Comparison of ENCODE assay signal across 16 cellular contexts in genomic region chr17:9475259-9475658, GRCh38.
DNase-seq lines count a peak whose midpoint lies in the region; ATAC-seq and TF ChIP-seq lines count a peak whose summit lies in the region.
"Had no signal": no experiment of that assay in that cellular context is flagged by ENCODE, and none has a peak within 500 bp of the region (broad histone marks: within the 10 kb centered on the region; RNA-seq: fewer than 3 reads in every experiment).

No MANE protein-coding gene starts in this region.

- no peak overlapping the region for H4K8ac ChIP-seq in neuronal stem cell (ENCODE audit: low read depth, low read length)

- peak overlapping the region; percentile 54 for H3K27ac Mint-ChIP-seq in stimulated activated naive B cell treated with anti-CD40 and anti-IgM and Interleukin-4, amounts not matched to agents 10 μg/mL and 1 μg/mL and 100 μg/mL, for 72 hours

- H3K27me3 ChIP-seq in neuronal stem cell (ENCODE audit: control insufficient read depth in 3 of 3, insufficient read depth in 3 of 3, low read depth in 1 of 3, low read length in 3 of 3), result no peaks in the 10 kb centered on the region
- H3K27me3 ChIP-seq: BE2C had no signal

- H3K27ac ChIP-seq in neuronal stem cell (replicated peaks; ENCODE audit: low read length), result no peak overlapping the region

- no peak for ATAC-seq in stimulated activated naive B cell treated with anti-CD40 and anti-IgM and Interleukin-4, amounts not matched to agents 10 μg/mL and 1 μg/mL and 100 μg/mL, for 72 hours (replicated peaks)

- peaks cover 4 to 10% of the 10 kb centered on the region in 2 donors for H3K4me1 Mint-ChIP-seq in stimulated activated naive B cell treated with anti-CD40 and anti-IgM and Interleukin-4, amounts not matched to agents 10 μg/mL and 1 μg/mL and 100 μg/mL, for 72 hours

- H4K91ac ChIP-seq in neuronal stem cell (ENCODE audit: low read depth, low read length, poor library complexity), result no peak overlapping the region

- no peak overlapping the region for H3K14ac ChIP-seq in neuronal stem cell (ENCODE audit: low read length)

- WGBS in neuronal stem cell (ENCODE audit: extremely low coverage in 2 of 2, insufficient read length in 2 of 2, insufficient replicate concordance in 1 of 2), 2 donors, result no CpG with 5 or more reads among the region's 2 CpGs

- H3K9ac ChIP-seq in neuronal stem cell (ENCODE audit: low read depth, low read length, poor library complexity), result no peak overlapping the region

- H2AK5ac ChIP-seq in neuronal stem cell (ENCODE audit: low read depth, low read length), result no peak overlapping the region

- H3K36me3 ChIP-seq in neuronal stem cell (replicated peaks in 1 of 2; ENCODE audit: control insufficient read depth in 2 of 2, insufficient read depth in 2 of 2, low read length in 2 of 2), result no peaks in the 10 kb centered on the region
- H3K36me3 ChIP-seq: BE2C had no signal

- no peak overlapping the region for H2BK15ac ChIP-seq in neuronal stem cell (ENCODE audit: low read length)

- H2BK12ac ChIP-seq in neuronal stem cell (ENCODE audit: low read length), result no peak overlapping the region

- peaks cover 0 to 8% of the 10 kb centered on the region in 2 donors for H3K4me1 ChIP-seq in neuronal stem cell (ENCODE audit: control insufficient read depth in 2 of 2, insufficient read depth in 1 of 2, low read depth in 1 of 2, low read length in 2 of 2)
- H3K4me1 ChIP-seq: BE2C had no signal

- no peak overlapping the region for H3K18ac ChIP-seq in neuronal stem cell (ENCODE audit: low read length)

- H3K4me2 ChIP-seq in neuronal stem cell (ENCODE audit: insufficient read depth, low read length, poor library complexity, severe bottlenecking), result no peak overlapping the region

- H3K27me3 Mint-ChIP-seq in stimulated activated naive B cell treated with anti-CD40 and anti-IgM and Interleukin-4, amounts not matched to agents 10 μg/mL and 1 μg/mL and 100 μg/mL, for 72 hours, result no peaks in the 10 kb centered on the region
- H3K27me3 Mint-ChIP-seq: CD8-positive, alpha-beta memory T cell had no signal

- no peak overlapping the region for H2BK5ac ChIP-seq in neuronal stem cell (ENCODE audit: low read length)

- no peak for TF ChIP-seq CTCF in fibroblast of the aortic adventitia (IDR thresholded peaks at IDR 0.05; ENCODE audit: insufficient read depth, low read length)

- H3K4ac ChIP-seq in neuronal stem cell (ENCODE audit: low read length), result no peak overlapping the region

- H3K36me3 Mint-ChIP-seq in stimulated activated naive B cell treated with anti-CD40 and anti-IgM and Interleukin-4, amounts not matched to agents 10 μg/mL and 1 μg/mL and 100 μg/mL, for 72 hours, result peaks cover 22 to 25% of the 10 kb centered on the region in 2 donors

- H3K4me3 ChIP-seq in fibroblast of the aortic adventitia (ENCODE audit: low read depth, low read length), result no peak overlapping the region
- no peak overlapping the region for H3K4me3 ChIP-seq in neuronal stem cell (ENCODE audit: low read length in 2 of 2)

- H3K9me3 Mint-ChIP-seq in stimulated activated naive B cell treated with anti-CD40 and anti-IgM and Interleukin-4, amounts not matched to agents 10 μg/mL and 1 μg/mL and 100 μg/mL, for 72 hours, result no peaks in the 10 kb centered on the region
- H3K9me3 Mint-ChIP-seq: CD8-positive, alpha-beta memory T cell had no signal

- H3K4me3 Mint-ChIP-seq in stimulated activated naive B cell treated with anti-CD40 and anti-IgM and Interleukin-4, amounts not matched to agents 10 μg/mL and 1 μg/mL and 100 μg/mL, for 72 hours, result no peak overlapping the region
- H3K4me3 Mint-ChIP-seq: CD8-positive, alpha-beta memory T cell had no signal

- no peak overlapping the region for H2AFZ ChIP-seq in neuronal stem cell (ENCODE audit: low read length)

- peaks cover 0 to 10% of the 10 kb centered on the region in 2 donors for H3K9me3 ChIP-seq in neuronal stem cell (replicated peaks in 1 of 2; ENCODE audit: control insufficient read depth in 2 of 2, insufficient read depth in 1 of 2, low read depth in 1 of 2, low read length in 2 of 2)
- H3K9me3 ChIP-seq: BE2C had no signal

- no peak overlapping the region for H2BK120ac ChIP-seq in neuronal stem cell (ENCODE audit: low read depth, low read length)

- no peak overlapping the region for H3K23ac ChIP-seq in neuronal stem cell (ENCODE audit: low read depth, low read length, poor library complexity)

- H3K79me1 ChIP-seq in neuronal stem cell (ENCODE audit: low read depth, low read length), result no peaks in the 10 kb centered on the region

- DNase-seq in amygdala (lab: John Stamatoyannopoulos, UW) (peak in 52 of 56 donors; percentile 12 to 92 (median 67)), fibroblast of the aortic adventitia (ENCODE audit: low read depth) (peak; percentile 25), midbrain (lab: John Stamatoyannopoulos, UW) (peak; percentile 86), dedifferentiated amniotic fluid mesenchymal stem cell (ENCODE audit: extremely low spot score) (no peak), GM19238 (ENCODE audit: insufficient read length, low spot score) (no peak), neuronal stem cell (ENCODE audit: low spot score) (no peak)
- DNase-seq in stimulated activated naive B cell treated with anti-CD40 and anti-IgM and Interleukin-4, amounts not matched to agents 10 μg/mL and 1 μg/mL and 100 μg/mL, for 72 hours, result no peak
- DNase-seq in activated T-cell treated with anti-CD3 and anti-CD28 coated beads, Interleukin-2, amount 50 U/mL, for 48 hours, result no peak
- DNase-seq: BE2C; CD8-positive, alpha-beta memory T cell; DMS 273 treated with DMSO at 0.1 percent for 48 hours; Kasumi-1; NCI-H187 treated with DMSO at 0.1 percent for 48 hours; NCI-H446 treated with DMSO at 0.1 percent for 48 hours; NCI-H774; SIG-M5 had no signal

Comparison
In these comparisons a context has a peak if more than half of its experiments do, and no peak if none do; other contexts are left out.
1. DNase-seq: peak in amygdala (52 of 56), fibroblast of the aortic adventitia (single experiment) and midbrain (single experiment); none in stimulated activated naive B cell treated with anti-CD40 and anti-IgM and Interleukin-4, amounts not matched to agents 10 μg/mL and 1 μg/mL and 100 μg/mL, for 72 hours (single experiment), activated T-cell treated with anti-CD3 and anti-CD28 coated beads, Interleukin-2, amount 50 U/mL, for 48 hours (0 of 2), dedifferentiated amniotic fluid mesenchymal stem cell (single experiment), GM19238 (single experiment) and neuronal stem cell (single experiment).